8 cellular contexts compared by ENCODE assay signal in the genomic region with DNA sequence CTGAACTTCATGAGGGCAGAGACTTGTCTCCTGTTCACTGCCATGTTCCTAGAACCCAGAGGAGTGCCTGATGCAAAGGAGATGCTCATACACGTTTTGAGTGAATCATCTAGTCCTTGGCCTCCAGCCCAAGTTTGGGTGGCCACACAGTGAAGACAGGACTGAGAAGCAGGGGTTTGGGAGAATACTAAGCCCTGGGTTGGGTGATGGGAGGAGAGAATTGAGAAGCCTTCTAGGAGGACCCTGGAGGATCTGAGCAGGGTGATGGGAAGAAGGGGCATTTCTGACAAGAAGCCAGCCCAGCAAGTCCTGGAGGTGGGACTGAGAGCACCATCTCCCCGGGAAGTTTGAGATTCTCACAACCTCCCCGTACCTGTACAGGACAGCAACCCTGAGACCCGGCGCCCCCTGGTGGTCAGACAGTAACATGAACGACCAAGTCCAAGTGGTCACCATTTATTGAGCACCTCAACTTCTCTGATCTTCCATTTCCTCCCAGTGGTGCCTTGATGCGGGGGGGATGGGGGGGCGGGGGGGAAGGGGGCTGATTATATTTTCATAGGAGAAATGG.
DNase-seq lines count a peak whose midpoint lies in the region; ATAC-seq lines count a peak whose summit lies in the region.

No MANE protein-coding gene starts in this region.

- H3K4me1 Mint-ChIP-seq in memory B cell, result peaks cover 11% of the 10 kb centered on the region

- ATAC-seq in memory B cell (ENCODE audit: low read depth), result peak; percentile 59
- ATAC-seq in HG03565 (IDR thresholded peaks at IDR 0.05; ENCODE audit: unreplicated experiment), result no peak

- peaks cover 19% of the 10 kb centered on the region for H3K36me3 Mint-ChIP-seq in memory B cell

- H3K9me3 Mint-ChIP-seq in memory B cell, result no peaks in the 10 kb centered on the region

- peak; percentile 22 for DNase-seq in NCI-H345 (lab: John Stamatoyannopoulos, UW)
- DNase-seq in NCI-H345 treated with DMSO at 0.1 percent for 48 hours (lab: John Stamatoyannopoulos, UW; ENCODE audit: unreplicated experiment), result no peak
- DNase-seq in NCI-H2196 treated with DMSO at 0.1 percent for 48 hours (lab: John Stamatoyannopoulos, UW; ENCODE audit: unreplicated experiment), result peak; percentile 48
- DNase-seq in activated CD4-positive, alpha-beta T cell treated with anti-CD3 and anti-CD28 coated beads, Interleukin-2, amount 50 U/mL, for 4 hours, result peak; percentile 64 to 67
- peak; percentile 80 for DNase-seq in ecto neural progenitor cell (ENCODE audit: low spot score)
- DNase-seq in memory B cell (ENCODE audit: low spot score in 2 of 2), result peak; percentile 44 to 51
- DNase-seq in stimulated activated CD8-positive, alpha-beta memory T cell treated with anti-CD3 and anti-CD28 coated beads, Interleukin-2, amount 100 ng/mL, for 48 hours (ENCODE audit: low read depth in 2 of 2), result peak; percentile 69 to 75

- H3K27me3 Mint-ChIP-seq in memory B cell, result no peaks in the 10 kb centered on the region

- no peak overlapping the region for H3K4me3 Mint-ChIP-seq in memory B cell

- no peak overlapping the region for H3K27ac Mint-ChIP-seq in memory B cell
